In the genomic region with DNA sequence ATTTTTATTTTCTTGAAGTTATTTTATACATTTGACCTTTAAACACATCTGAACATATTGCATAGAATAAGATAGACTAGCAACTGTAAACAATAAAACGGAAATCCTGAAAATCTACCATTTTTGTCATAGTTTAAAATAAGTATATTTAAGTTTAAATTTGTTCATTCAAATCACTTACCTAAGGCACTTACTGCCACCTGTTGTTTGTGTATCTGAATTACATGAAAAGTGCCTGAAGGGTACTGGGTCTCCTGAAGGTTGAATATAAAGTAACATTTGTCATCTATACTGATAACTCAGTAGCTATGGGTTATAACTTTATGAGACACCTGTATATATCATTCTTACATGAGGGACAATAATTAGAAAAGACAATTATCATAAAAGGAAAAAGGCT, we compare ENCODE assay signal across 12 cellular contexts. TPM values are rescaled to one million over a fixed set of nuclear protein-coding genes. Genes with fewer than 3 reads are reported as not detected.
DNase-seq lines count a peak whose midpoint lies in the region; ATAC-seq and TF ChIP-seq lines count a peak whose summit lies in the region.
"Had no signal": no experiment of that assay in that cellular context is flagged by ENCODE, and none has a peak within 500 bp of the region (broad histone marks: within the 10 kb centered on the region; RNA-seq: fewer than 3 reads in every experiment).

No MANE protein-coding gene starts in this region.

- DNase-seq in DMS53 treated with DMSO at 0.1 percent for 48 hours (lab: John Stamatoyannopoulos, UW; ENCODE audit: unreplicated experiment), result peak; percentile 22
- no peak for DNase-seq in vagina (ENCODE audit: extremely low spot score in 2 of 2)
- DNase-seq in activated effector memory CD4-positive, alpha-beta T cell treated with Interleukin-2 at 50 U/mL for 16 hours, result no peak
- DNase-seq in uterus, result no peak
- DNase-seq: islet precursor cell; NCI-H2029 treated with DMSO at 0.1 percent for 48 hours; stimulated activated naive CD4-positive, alpha-beta T cell had no signal

- TF ChIP-seq CTCF in WI38 (IDR thresholded peaks at IDR 0.05; ENCODE audit: low read depth, low read length), result peak; percentile 4; the same call in 1 of the 2 replicates
- peak; percentile 31 for TF ChIP-seq CTCF in liver (IDR thresholded peaks at IDR 0.05; ENCODE audit: low read depth, low read length, missing input control)
- TF ChIP-seq CTCF in vagina (IDR thresholded peaks at IDR 0.05), result no peak
- TF ChIP-seq CTCF in uterus (IDR thresholded peaks at IDR 0.05), result no peak

- WGBS in liver, result 33% methylated on average over 1 of the region's 1 CpG

- H3K27ac ChIP-seq in liver (ENCODE audit: low read depth in 1 of 2, low read length in 2 of 2) (no peak overlapping the region), vagina (no peak overlapping the region), uterus (no peak overlapping the region)
- H3K27ac ChIP-seq: skin epidermis had no signal

- no peak for TF ChIP-seq EP300 in Ishikawa (IDR thresholded peaks at IDR 0.05; ENCODE audit: borderline replicate concordance)

- H3K9ac ChIP-seq in liver (ENCODE audit: low read depth in 1 of 2, low read length in 2 of 2), result no peak overlapping the region

- H3K27me3 ChIP-seq in liver (ENCODE audit: control insufficient read depth in 4 of 4, insufficient read depth in 4 of 4, low read length in 3 of 4) (peaks cover 0 to 3% (median 0%) of the 10 kb centered on the region in 4 donors), vagina (no peaks in the 10 kb centered on the region), uterus (peaks cover 0 to 4% of the 10 kb centered on the region in 2 donors)

- no peak overlapping the region for H3K4me3 ChIP-seq in WI38 (ENCODE audit: low read depth, low read length)
- no peak overlapping the region for H3K4me3 ChIP-seq in liver (ENCODE audit: low read depth in 1 of 3, low read length in 3 of 3)
- no peak overlapping the region for H3K4me3 ChIP-seq in vagina
- no peak overlapping the region for H3K4me3 ChIP-seq in uterus
- H3K4me3 ChIP-seq: skin epidermis had no signal

- H3K9me3 ChIP-seq in liver (ENCODE audit: control insufficient read depth in 4 of 4, low read length in 3 of 4), result no peaks in the 10 kb centered on the region
- no peaks in the 10 kb centered on the region for H3K9me3 ChIP-seq in vagina
- no peaks in the 10 kb centered on the region for H3K9me3 ChIP-seq in uterus

- TF ChIP-seq RAD21 in Ishikawa (IDR thresholded peaks at IDR 0.05; ENCODE audit: low read depth) (peak; percentile 44), liver (IDR thresholded peaks at IDR 0.05) (peak; percentile 63 to 76)

- ATAC-seq in GM21529 (IDR thresholded peaks at IDR 0.05; ENCODE audit: unreplicated experiment), result no peak

- no peak for TF ChIP-seq POLR2A in vagina (IDR thresholded peaks at IDR 0.05)
- no peak for TF ChIP-seq POLR2A in uterus (IDR thresholded peaks at IDR 0.05)

- H3K4me1 ChIP-seq in liver (ENCODE audit: control insufficient read depth in 4 of 4, insufficient read depth in 4 of 4, low read length in 3 of 4), result no peaks in the 10 kb centered on the region
- no peaks in the 10 kb centered on the region for H3K4me1 ChIP-seq in vagina
- H3K4me1 ChIP-seq in uterus, result no peaks in the 10 kb centered on the region

- H3K36me3 ChIP-seq in liver (ENCODE audit: control insufficient read depth in 4 of 4, insufficient read depth in 3 of 4, low read depth in 1 of 4, low read length in 3 of 4) (no peaks in the 10 kb centered on the region), vagina (no peaks in the 10 kb centered on the region), uterus (no peaks in the 10 kb centered on the region)

- intact Hi-C loops in vagina (cut with DNase I), result no loop called here
- intact Hi-C loops in uterus (cut with DNase I; ENCODE audit: low total_unique reads), result no loop called here

TF ChIP-seq in Ishikawa, 13 proteins besides CTCF, POLR2A, EP300 and RAD21 (continues in another document):
- no peak for TF ChIP-seq TEAD4 (IDR thresholded peaks at IDR 0.05)
- no peak for TF ChIP-seq CREB1 (IDR thresholded peaks at IDR 0.05; ENCODE audit: low read depth)
- TF ChIP-seq TAF1 (IDR thresholded peaks at IDR 0.05; ENCODE audit: low read depth), result no peak
- no peak for TF ChIP-seq YY1 (IDR thresholded peaks at IDR 0.05; ENCODE audit: low read depth)
- TF ChIP-seq, protein P1, sequence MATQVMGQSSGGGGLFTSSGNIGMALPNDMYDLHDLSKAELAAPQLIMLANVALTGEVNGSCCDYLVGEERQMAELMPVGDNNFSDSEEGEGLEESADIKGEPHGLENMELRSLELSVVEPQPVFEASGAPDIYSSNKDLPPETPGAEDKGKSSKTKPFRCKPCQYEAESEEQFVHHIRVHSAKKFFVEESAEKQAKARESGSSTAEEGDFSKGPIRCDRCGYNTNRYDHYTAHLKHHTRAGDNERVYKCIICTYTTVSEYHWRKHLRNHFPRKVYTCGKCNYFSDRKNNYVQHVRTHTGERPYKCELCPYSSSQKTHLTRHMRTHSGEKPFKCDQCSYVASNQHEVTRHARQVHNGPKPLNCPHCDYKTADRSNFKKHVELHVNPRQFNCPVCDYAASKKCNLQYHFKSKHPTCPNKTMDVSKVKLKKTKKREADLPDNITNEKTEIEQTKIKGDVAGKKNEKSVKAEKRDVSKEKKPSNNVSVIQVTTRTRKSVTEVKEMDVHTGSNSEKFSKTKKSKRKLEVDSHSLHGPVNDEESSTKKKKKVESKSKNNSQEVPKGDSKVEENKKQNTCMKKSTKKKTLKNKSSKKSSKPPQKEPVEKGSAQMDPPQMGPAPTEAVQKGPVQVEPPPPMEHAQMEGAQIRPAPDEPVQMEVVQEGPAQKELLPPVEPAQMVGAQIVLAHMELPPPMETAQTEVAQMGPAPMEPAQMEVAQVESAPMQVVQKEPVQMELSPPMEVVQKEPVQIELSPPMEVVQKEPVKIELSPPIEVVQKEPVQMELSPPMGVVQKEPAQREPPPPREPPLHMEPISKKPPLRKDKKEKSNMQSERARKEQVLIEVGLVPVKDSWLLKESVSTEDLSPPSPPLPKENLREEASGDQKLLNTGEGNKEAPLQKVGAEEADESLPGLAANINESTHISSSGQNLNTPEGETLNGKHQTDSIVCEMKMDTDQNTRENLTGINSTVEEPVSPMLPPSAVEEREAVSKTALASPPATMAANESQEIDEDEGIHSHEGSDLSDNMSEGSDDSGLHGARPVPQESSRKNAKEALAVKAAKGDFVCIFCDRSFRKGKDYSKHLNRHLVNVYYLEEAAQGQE (IDR thresholded peaks at IDR 0.05; ENCODE audit: low read depth), result no peak
- no peak for TF ChIP-seq EGR1 (IDR thresholded peaks at IDR 0.05)
- TF ChIP-seq TCF12 (IDR thresholded peaks at IDR 0.05; ENCODE audit: low read depth), result no peak
- TF ChIP-seq NFIC (IDR thresholded peaks at IDR 0.05), result no peak
- TF ChIP-seq, protein P2, sequence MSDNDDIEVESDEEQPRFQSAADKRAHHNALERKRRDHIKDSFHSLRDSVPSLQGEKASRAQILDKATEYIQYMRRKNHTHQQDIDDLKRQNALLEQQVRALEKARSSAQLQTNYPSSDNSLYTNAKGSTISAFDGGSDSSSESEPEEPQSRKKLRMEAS (IDR thresholded peaks at IDR 0.05), result no peak

TF ChIP-seq in liver, 16 proteins besides CTCF, POLR2A, EP300 and RAD21 (continues in another document):
- TF ChIP-seq HNF4A (conservative IDR thresholded peaks at IDR 0.05) (no peak), YY1 (IDR thresholded peaks at IDR 0.05) (no peak), HNF4G (IDR thresholded peaks at IDR 0.05) (no peak), SP1 (IDR thresholded peaks at IDR 0.05) (no peak), FOXA1 (IDR thresholded peaks at IDR 0.05) (no peak)
- TF ChIP-seq, protein P2 (IDR thresholded peaks at IDR 0.05), result no peak
- TF ChIP-seq, protein P3, sequence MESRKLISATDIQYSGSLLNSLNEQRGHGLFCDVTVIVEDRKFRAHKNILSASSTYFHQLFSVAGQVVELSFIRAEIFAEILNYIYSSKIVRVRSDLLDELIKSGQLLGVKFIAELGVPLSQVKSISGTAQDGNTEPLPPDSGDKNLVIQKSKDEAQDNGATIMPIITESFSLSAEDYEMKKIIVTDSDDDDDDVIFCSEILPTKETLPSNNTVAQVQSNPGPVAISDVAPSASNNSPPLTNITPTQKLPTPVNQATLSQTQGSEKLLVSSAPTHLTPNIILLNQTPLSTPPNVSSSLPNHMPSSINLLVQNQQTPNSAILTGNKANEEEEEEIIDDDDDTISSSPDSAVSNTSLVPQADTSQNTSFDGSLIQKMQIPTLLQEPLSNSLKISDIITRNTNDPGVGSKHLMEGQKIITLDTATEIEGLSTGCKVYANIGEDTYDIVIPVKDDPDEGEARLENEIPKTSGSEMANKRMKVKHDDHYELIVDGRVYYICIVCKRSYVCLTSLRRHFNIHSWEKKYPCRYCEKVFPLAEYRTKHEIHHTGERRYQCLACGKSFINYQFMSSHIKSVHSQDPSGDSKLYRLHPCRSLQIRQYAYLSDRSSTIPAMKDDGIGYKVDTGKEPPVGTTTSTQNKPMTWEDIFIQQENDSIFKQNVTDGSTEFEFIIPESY (IDR thresholded peaks at IDR 0.05), result no peak

RNA-seq across cellular contexts. Expression of a gene that starts 38.6 kb away (rescaled TPM):
- 1 to 10 TPM in 1 of 2 donors, under 1 TPM in 1; 0.56 to 2.4 TPM for total RNA-seq in liver
- polyA plus RNA-seq in liver, result under 1 TPM; 0.27 to 0.50 TPM
- total RNA-seq in vagina, result not detected
- under 1 TPM in 1 of 4 donors, not detected in 3; 0.69 TPM for total RNA-seq in uterus

RNA-seq across cellular contexts. Expression of a gene that starts 38.8 kb away (rescaled TPM):
- total RNA-seq in liver (under 1 TPM; 0.05 to 0.42 TPM), vagina (not detected), uterus (not detected)
- polyA plus RNA-seq in liver, result under 1 TPM; 0.31 to 0.58 TPM

Comparison
In these comparisons a context has a peak if more than half of its experiments do, and no peak if none do; other contexts are left out.
1. CTCF ChIP-seq: peak in WI38 (single experiment) and liver (single experiment); none in vagina (0 of 3) and uterus (0 of 4).